18 cellular contexts compared by ENCODE assay signal in genomic region chr13:46057251-46058015, GRCh38. TPM values are rescaled to one million over a fixed set of nuclear protein-coding genes. Genes with fewer than 3 reads are reported as not detected.
DNase-seq lines count a peak whose midpoint lies in the region; ATAC-seq, FAIRE-seq and TF ChIP-seq lines count a peak whose summit lies in the region.
"Had no signal": no experiment of that assay in that cellular context is flagged by ENCODE, and none has a peak within 500 bp of the region (broad histone marks: within the 10 kb centered on the region; RNA-seq: fewer than 3 reads in every experiment).

No MANE protein-coding gene starts in this region.

- peak; percentile 10 for ATAC-seq in foreskin keratinocyte
- ATAC-seq in stimulated activated naive B cell treated with anti-CD40 and anti-IgM and Interleukin-4, amounts not matched to agents 10 μg/mL and 1 μg/mL and 100 μg/mL, for 72 hours (replicated peaks): no peak
- no peak for ATAC-seq in activated CD8-positive, alpha-beta T cell treated with anti-CD3 and anti-CD28 coated beads for 36 hours

- H3K4me3 Mint-ChIP-seq in stimulated activated naive B cell treated with anti-CD40 and anti-IgM and Interleukin-4, amounts not matched to agents 10 μg/mL and 1 μg/mL and 100 μg/mL, for 72 hours: no peak overlapping the region
- H3K4me3 Mint-ChIP-seq in activated CD8-positive, alpha-beta T cell treated with anti-CD3 and anti-CD28 coated beads for 36 hours: no peak overlapping the region

- POLR2A ChIA-PET in activated CD8-positive, alpha-beta T cell treated with anti-CD3 and anti-CD28 coated beads for 36 hours (lab: Charles Lee): no interaction called here

- H3K27ac ChIP-seq in foreskin keratinocyte (no peak overlapping the region), small intestine (ENCODE audit: low read depth in 1 of 2, low read length in 1 of 2) (no peak overlapping the region)
- H3K27ac ChIP-seq: BLaER1, left ventricle myocardium inferior had no signal

- CTCF ChIA-PET in activated CD8-positive, alpha-beta T cell treated with anti-CD3 and anti-CD28 coated beads for 36 hours (lab: Charles Lee): interaction anchor here (0.6 to 2.0 kb wide), 2 partner anchors 68 to 72 kb away, joined by 3 to 7 read pairs; no protein-coding TSS in a partner anchor

- H3K27me3 ChIP-seq in foreskin keratinocyte (no peaks in the 10 kb centered on the region), BE2C (no peaks in the 10 kb centered on the region), small intestine (ENCODE audit: control insufficient read depth in 2 of 2, insufficient read depth in 2 of 2, low read length in 2 of 2) (no peaks in the 10 kb centered on the region)
- H3K27me3 ChIP-seq: BLaER1 had no signal

- intact Hi-C loops in activated CD8-positive, alpha-beta T cell treated with anti-CD3 and anti-CD28 coated beads for 36 hours (cut with micrococcal nuclease): loop anchor here (10.0 kb wide), 1 partner anchor 67 kb away; no protein-coding TSS in a partner anchor

- H3K36me3 ChIP-seq in BE2C (no peaks in the 10 kb centered on the region), small intestine (ENCODE audit: control insufficient read depth in 2 of 2, insufficient read depth in 2 of 2, low read length in 2 of 2) (no peaks in the 10 kb centered on the region)
- H3K36me3 ChIP-seq: BLaER1, left ventricle myocardium inferior had no signal

- no peaks in the 10 kb centered on the region for H3K9me3 Mint-ChIP-seq in stimulated activated naive B cell treated with anti-CD40 and anti-IgM and Interleukin-4, amounts not matched to agents 10 μg/mL and 1 μg/mL and 100 μg/mL, for 72 hours
- no peaks in the 10 kb centered on the region for H3K9me3 Mint-ChIP-seq in activated CD8-positive, alpha-beta T cell treated with anti-CD3 and anti-CD28 coated beads for 36 hours
- H3K9me3 Mint-ChIP-seq: naive B cell had no signal

- peak; percentile 72 for DNase-seq in ELR (ENCODE audit: low read depth)
- DNase-seq in RPMI7951 (ENCODE audit: low read depth): peak; percentile 75
- DNase-seq in foreskin keratinocyte: peak; percentile 37 to 59
- DNase-seq in retinal pigment epithelial cell (ENCODE audit: low read depth): peak; percentile 90
- DNase-seq in stimulated activated naive B cell treated with anti-CD40 and anti-IgM and Interleukin-4, amounts not matched to agents 10 μg/mL and 1 μg/mL and 100 μg/mL, for 72 hours: no peak
- no peak for DNase-seq in activated CD8-positive, alpha-beta T cell treated with anti-CD3 and anti-CD28 coated beads for 36 hours
- DNase-seq in BE2C: no peak
- no peak for DNase-seq in small intestine
- DNase-seq: activated CD4-positive, alpha-beta T cell treated with anti-CD3 and anti-CD28 coated beads for 48 hours; activated naive CD4-positive, alpha-beta T cell treated with anti-CD3 and anti-CD28 coated beads, Interleukin-2, amount 50 U/mL, for 16 hours; GOT3; left ventricle myocardium inferior; naive B cell; NCI-H1092; NCI-H2171; SHP77 had no signal

- H3K27me3 Mint-ChIP-seq in stimulated activated naive B cell treated with anti-CD40 and anti-IgM and Interleukin-4, amounts not matched to agents 10 μg/mL and 1 μg/mL and 100 μg/mL, for 72 hours: peaks cover 6 to 11% of the 10 kb centered on the region in 2 donors
- peaks cover 9% of the 10 kb centered on the region for H3K27me3 Mint-ChIP-seq in activated CD8-positive, alpha-beta T cell treated with anti-CD3 and anti-CD28 coated beads for 36 hours

- H3K9me3 ChIP-seq in BE2C (no peaks in the 10 kb centered on the region), small intestine (ENCODE audit: control insufficient read depth, low read depth) (no peaks in the 10 kb centered on the region)
- H3K9me3 ChIP-seq: BLaER1, left ventricle myocardium inferior had no signal

- WGBS in small intestine, 3 donors: 59 to 74% (median 74%) methylated on average over 5 of the region's 5 CpGs

- H3K4me1 ChIP-seq in foreskin keratinocyte (peaks cover 27% of the 10 kb centered on the region), BE2C (no peaks in the 10 kb centered on the region), small intestine (ENCODE audit: control insufficient read depth in 2 of 2, insufficient read depth in 1 of 2, low read depth in 1 of 2, low read length in 1 of 2) (peaks cover 0 to 2% of the 10 kb centered on the region in 2 donors)

- TF ChIP-seq CTCF in foreskin keratinocyte (conservative IDR thresholded peaks at IDR 0.05) (no peak), retinal pigment epithelial cell (conservative IDR thresholded peaks at IDR 0.05; ENCODE audit: low read depth, low read length) (no peak), BE2C (IDR thresholded peaks at IDR 0.05; ENCODE audit: low read depth, low read length) (no peak)
- TF ChIP-seq CTCF in activated CD8-positive, alpha-beta T cell treated with anti-CD3 and anti-CD28 coated beads for 36 hours (IDR thresholded peaks at IDR 0.05): no peak

- H3K27ac Mint-ChIP-seq in stimulated activated naive B cell treated with anti-CD40 and anti-IgM and Interleukin-4, amounts not matched to agents 10 μg/mL and 1 μg/mL and 100 μg/mL, for 72 hours: no peak overlapping the region
- no peak overlapping the region for H3K27ac Mint-ChIP-seq in activated CD8-positive, alpha-beta T cell treated with anti-CD3 and anti-CD28 coated beads for 36 hours
- H3K27ac Mint-ChIP-seq: naive B cell had no signal

- no peak for FAIRE-seq in small intestine (lab: Jason Lieb, UNC)

- H3K4me3 ChIP-seq in retinal pigment epithelial cell (ENCODE audit: low read length) (no peak overlapping the region), BE2C (ENCODE audit: low read depth, low read length) (no peak overlapping the region), small intestine (ENCODE audit: low read depth in 1 of 2, low read length in 2 of 2) (no peak overlapping the region)
- H3K4me3 ChIP-seq: BLaER1, left ventricle myocardium inferior had no signal

- H3K4me1 Mint-ChIP-seq in stimulated activated naive B cell treated with anti-CD40 and anti-IgM and Interleukin-4, amounts not matched to agents 10 μg/mL and 1 μg/mL and 100 μg/mL, for 72 hours: no peaks in the 10 kb centered on the region
- peaks cover 9% of the 10 kb centered on the region for H3K4me1 Mint-ChIP-seq in activated CD8-positive, alpha-beta T cell treated with anti-CD3 and anti-CD28 coated beads for 36 hours (ENCODE audit: low read depth)

- no peaks in the 10 kb centered on the region for H3K36me3 Mint-ChIP-seq in stimulated activated naive B cell treated with anti-CD40 and anti-IgM and Interleukin-4, amounts not matched to agents 10 μg/mL and 1 μg/mL and 100 μg/mL, for 72 hours
- H3K36me3 Mint-ChIP-seq in activated CD8-positive, alpha-beta T cell treated with anti-CD3 and anti-CD28 coated beads for 36 hours (ENCODE audit: low read depth): no peaks in the 10 kb centered on the region

RNA-seq across cellular contexts. Expression of gene ZC3H13, which starts 4.9 kb away (rescaled TPM):
- 11.1 and 13.4 TPM in 2 replicates for total RNA-seq in RPMI7951 (2014; rRNA removed; shearing (Covaris generic))
- total RNA-seq in foreskin keratinocyte: 32.1 and 33.9 TPM in 2 replicates
- 6.8 and 8.6 TPM in 2 replicates for polyA plus RNA-seq in foreskin keratinocyte
- 10 to 100 TPM; 40.1 to 41.8 TPM for total RNA-seq in activated CD8-positive, alpha-beta T cell treated with anti-CD3 and anti-CD28 coated beads for 36 hours
- polyA plus RNA-seq in BE2C (2012; ENCODE audit: insufficient read depth, insufficient read length, low read depth): 32.1 TPM
- 10 to 100 TPM in 2 of 3 donors, 1 to 10 TPM in 1; 9.2 to 11.4 (median 10.2) TPM for polyA plus RNA-seq in small intestine

RNA-seq across cellular contexts. Expression of gene CPB2, which starts 47.4 kb away (rescaled TPM):
- total RNA-seq in RPMI7951 (2014; rRNA removed; shearing (Covaris generic)): not detected in 2 replicates
- not detected in 2 replicates for total RNA-seq in foreskin keratinocyte
- not detected in 2 replicates for polyA plus RNA-seq in foreskin keratinocyte
- total RNA-seq in activated CD8-positive, alpha-beta T cell treated with anti-CD3 and anti-CD28 coated beads for 36 hours: not detected
- polyA plus RNA-seq in BE2C (2012; ENCODE audit: insufficient read depth, insufficient read length, low read depth): not detected
- not detected for polyA plus RNA-seq in small intestine
- total RNA-seq: left ventricle myocardium inferior, pulmonary artery endothelial cell had no signal

Comparison
In these comparisons a context has a peak if more than half of its experiments do, and no peak if none do; other contexts are left out.
1. DNase-seq: peak in ELR (single experiment), RPMI7951 (single experiment), foreskin keratinocyte (2 of 2) and retinal pigment epithelial cell (single experiment); none in stimulated activated naive B cell treated with anti-CD40 and anti-IgM and Interleukin-4, amounts not matched to agents 10 μg/mL and 1 μg/mL and 100 μg/mL, for 72 hours (single experiment), activated CD8-positive, alpha-beta T cell treated with anti-CD3 and anti-CD28 coated beads for 36 hours (single experiment), BE2C (single experiment) and small intestine (single experiment).